In genomic region chr22:23800297-23801237, GRCh38 we compare ENCODE assay signal across 11 cellular contexts. TPM values are rescaled to one million over a fixed set of nuclear protein-coding genes. Genes with fewer than 3 reads are reported as not detected.
DNase-seq lines count a peak whose midpoint lies in the region; ATAC-seq and TF ChIP-seq lines count a peak whose summit lies in the region.
"Had no signal": no experiment of that assay in that cellular context is flagged by ENCODE, and none has a peak within 500 bp of the region (broad histone marks: within the 10 kb centered on the region; RNA-seq: fewer than 3 reads in every experiment).

No MANE protein-coding gene starts in this region.

- peak; percentile 61 for ATAC-seq in GM18502 (IDR thresholded peaks at IDR 0.05; ENCODE audit: poor library complexity, unreplicated experiment)
- peak; percentile 53 for ATAC-seq in GM21360 (IDR thresholded peaks at IDR 0.05; ENCODE audit: unreplicated experiment)
- peak; percentile 49 for ATAC-seq in HG03139 (IDR thresholded peaks at IDR 0.05; ENCODE audit: unreplicated experiment)
- no peak for ATAC-seq in SK-N-SH treated with all-trans-retinoic acid at 6 μM for 48 hours

- H3F3A ChIP-seq in MM.1S (ENCODE audit: insufficient read depth, low read length): no peaks in the 10 kb centered on the region

- H3K4me2 ChIP-seq in MM.1S (ENCODE audit: low read depth, low read length): no peak overlapping the region

- no peak overlapping the region for H3K4me3 Mint-ChIP-seq in endodermal cell

- H3K27ac Mint-ChIP-seq in endodermal cell: peak overlapping the region; percentile 27

- TF ChIP-seq CTCF in endodermal cell (conservative IDR thresholded peaks at IDR 0.05) (no peak), stomach (IDR thresholded peaks at IDR 0.05) (no peak), vagina (IDR thresholded peaks at IDR 0.05) (no peak), MM.1S (IDR thresholded peaks at IDR 0.05; ENCODE audit: low read length) (no peak)

- H3K4me3 ChIP-seq in endodermal cell (ENCODE audit: low read length) (no peak overlapping the region), stomach (no peak overlapping the region), vagina (no peak overlapping the region), MM.1S (ENCODE audit: low read length) (no peak overlapping the region)

- H3K9me3 ChIP-seq in endodermal cell (ENCODE audit: control insufficient read depth, low read length) (no peaks in the 10 kb centered on the region), stomach (no peaks in the 10 kb centered on the region), vagina (no peaks in the 10 kb centered on the region), MM.1S (replicated peaks; ENCODE audit: insufficient read depth, low read length) (no peaks in the 10 kb centered on the region)

- TF ChIP-seq POLR2A in stomach (IDR thresholded peaks at IDR 0.05): no peak
- no peak for TF ChIP-seq POLR2A in vagina (IDR thresholded peaks at IDR 0.05)

- H3K27me3 ChIP-seq in endodermal cell (ENCODE audit: control insufficient read depth, insufficient read depth, low read length, poor library complexity, severe bottlenecking) (no peaks in the 10 kb centered on the region), stomach (no peaks in the 10 kb centered on the region), vagina (no peaks in the 10 kb centered on the region), MM.1S (replicated peaks; ENCODE audit: insufficient read depth, low read length) (no peaks in the 10 kb centered on the region)

- H4K20me1 ChIP-seq in MM.1S (ENCODE audit: insufficient read depth, low read length): no peaks in the 10 kb centered on the region

- WGBS in endodermal cell (ENCODE audit: insufficient coverage in 1 of 2, insufficient read length in 1 of 2), 2 experiments: 91 to 95% methylated on average over 17 to 18 of the region's 18 CpGs
- WGBS in stomach, 5 donors: 91 to 96% (median 92%) methylated on average over 14 to 18 of the region's 18 CpGs

- no peak overlapping the region for H2AFZ ChIP-seq in MM.1S (ENCODE audit: low read length)

- intact Hi-C loops in stomach (cut with DNase I; ENCODE audit: low total_unique reads) (no loop called here), vagina (cut with DNase I) (no loop called here)

- H3K4me1 Mint-ChIP-seq in endodermal cell: peaks cover 20% of the 10 kb centered on the region

- TF ChIP-seq EP300 in stomach (IDR thresholded peaks at IDR 0.05): no peak

- H3K36me3 ChIP-seq in endodermal cell (ENCODE audit: control insufficient read depth, insufficient read depth, low read length): peaks cover 76% of the 10 kb centered on the region
- H3K36me3 ChIP-seq in stomach: peaks cover 77 to 99% (median 94%) of the 10 kb centered on the region in 4 donors
- H3K36me3 ChIP-seq in vagina: peaks cover 0 to 70% of the 10 kb centered on the region in 2 donors
- H3K36me3 ChIP-seq in MM.1S (replicated peaks; ENCODE audit: insufficient read depth, low read length): peaks cover 3% of the 10 kb centered on the region; the same call in 1 of the 2 replicates

- no peaks in the 10 kb centered on the region for H3K9me2 ChIP-seq in MM.1S (replicated peaks; ENCODE audit: insufficient read depth, low read length)

- no peaks in the 10 kb centered on the region for H3K27me3 Mint-ChIP-seq in endodermal cell (ENCODE audit: insufficient read depth)

- H3K9ac ChIP-seq in endodermal cell (ENCODE audit: extremely low read depth, low read length, poor library complexity, severe bottlenecking) (no peak overlapping the region), MM.1S (ENCODE audit: low read length) (no peak overlapping the region)

- H3K36me3 Mint-ChIP-seq in endodermal cell (ENCODE audit: low read depth): peaks cover 84% of the 10 kb centered on the region

- no peaks in the 10 kb centered on the region for H3K9me3 Mint-ChIP-seq in endodermal cell

- no peaks in the 10 kb centered on the region for H3K4me1 ChIP-seq in endodermal cell (ENCODE audit: control insufficient read depth, insufficient read depth, low read length)
- H3K4me1 ChIP-seq in stomach: no peaks in the 10 kb centered on the region
- H3K4me1 ChIP-seq in vagina: no peaks in the 10 kb centered on the region
- H3K4me1 ChIP-seq in MM.1S (ENCODE audit: low read length): peaks cover under 1% of the 10 kb centered on the region; the same call in 1 of the 2 replicates

- DNase-seq in endodermal cell (peak; percentile 25), stomach (no peak), vagina (ENCODE audit: extremely low spot score in 2 of 2) (no peak), MM.1S (no peak)
- DNase-seq: NCI-H187, RPMI8226, small intestine had no signal

- peaks cover 3% of the 10 kb centered on the region; the same call in 1 of the 2 replicates for H3K79me2 ChIP-seq in MM.1S (ENCODE audit: low read length)

- H3K27ac ChIP-seq in endodermal cell (ENCODE audit: low read depth, low read length): no peak overlapping the region
- H3K27ac ChIP-seq in stomach: no peak overlapping the region
- H3K27ac ChIP-seq in vagina: no peak overlapping the region
- H3K27ac ChIP-seq in MM.1S (ENCODE audit: low read length): no peak overlapping the region

TF ChIP-seq in SK-N-SH treated with all-trans-retinoic acid at 6 μM for 48 hours, 23 proteins besides CTCF, POLR2A, EP300 and RAD21 (continues in another document):
- no peak for TF ChIP-seq CSRNP3 (CRISPR knock-in tag; IDR thresholded peaks at IDR 0.05)
- no peak for TF ChIP-seq ISL1 (CRISPR knock-in tag; IDR thresholded peaks at IDR 0.05)
- no peak for TF ChIP-seq OSR1 (CRISPR knock-in tag; IDR thresholded peaks at IDR 0.05)
- no peak for TF ChIP-seq RARB (CRISPR knock-in tag; IDR thresholded peaks at IDR 0.05)
- TF ChIP-seq ZNF70 (CRISPR knock-in tag; IDR thresholded peaks at IDR 0.05): no peak
- TF ChIP-seq ZFP3 (CRISPR knock-in tag; IDR thresholded peaks at IDR 0.05): no peak
- no peak for TF ChIP-seq ARNTL (CRISPR knock-in tag; IDR thresholded peaks at IDR 0.05; ENCODE audit: borderline replicate concordance, low read depth)
- TF ChIP-seq ZNF565 (CRISPR knock-in tag; conservative IDR thresholded peaks at IDR 0.05; ENCODE audit: low read depth): no peak
- no peak for TF ChIP-seq TSHZ2 (CRISPR knock-in tag; IDR thresholded peaks at IDR 0.05)

RNA-seq across cellular contexts. Expression of gene SMARCB1, which starts 13.8 kb away (rescaled TPM):
- total RNA-seq in endodermal cell (100 to 1,000 TPM; 136 to 148 TPM), stomach (10 to 100 TPM; 13.4 to 74.6 (median 48.2) TPM), vagina (147 TPM)
- 201 TPM for polyA plus RNA-seq in endodermal cell (2013, experiment 1 of 2)
- 179 TPM for polyA plus RNA-seq in endodermal cell (2013, experiment 2 of 2)
- 10 to 100 TPM; 34.0 to 44.4 (median 37.2) TPM for polyA plus RNA-seq in stomach

RNA-seq across cellular contexts. Expression of gene MMP11, which starts 27.9 kb away (rescaled TPM):
- total RNA-seq in endodermal cell (10 to 100 TPM in 1 of 2 donors, 1 to 10 TPM in 1; 9.7 to 14.3 TPM), stomach (10 to 100 TPM in 1 of 5 donors, 1 to 10 TPM in 2, not detected in 2; 2.3 to 54.2 (median 5.3) TPM), vagina (6.4 TPM)
- 14.7 TPM for polyA plus RNA-seq in endodermal cell (2013, experiment 1 of 2)
- polyA plus RNA-seq in endodermal cell (2013, experiment 2 of 2): 14.5 TPM
- polyA plus RNA-seq in stomach: 1 to 10 TPM in 2 of 3 donors, under 1 TPM in 1; 0.50 to 2.0 (median 2.0) TPM

RNA-seq across cellular contexts. Expression of gene CHCHD10, which starts 32.8 kb away (rescaled TPM):
- 100 to 1,000 TPM in 1 of 2 donors, 10 to 100 TPM in 1; 76.1 to 103 TPM for total RNA-seq in endodermal cell
- polyA plus RNA-seq in endodermal cell (2013, experiment 1 of 2): 75.1 TPM
- polyA plus RNA-seq in endodermal cell (2013, experiment 2 of 2): 66.0 TPM
- 100 to 1,000 TPM in 1 of 5 donors, 10 to 100 TPM in 2, 1 to 10 TPM in 2; 5.8 to 589 (median 43.2) TPM for total RNA-seq in stomach
- polyA plus RNA-seq in stomach: 100 to 1,000 TPM; 159 to 204 (median 168) TPM
- 12.0 TPM for total RNA-seq in vagina

RNA-seq across cellular contexts. Expression of gene C22orf15, which starts 37.8 kb away (rescaled TPM):
- 1 to 10 TPM; 1.5 to 2.2 TPM for total RNA-seq in endodermal cell
- 2.7 TPM for polyA plus RNA-seq in endodermal cell (2013, experiment 1 of 2)
- polyA plus RNA-seq in endodermal cell (2013, experiment 2 of 2): 3.0 TPM
- not detected for total RNA-seq in stomach
- polyA plus RNA-seq in stomach: under 1 TPM in 1 of 3 donors, not detected in 2; 0.05 TPM
- not detected for total RNA-seq in vagina

RNA-seq across cellular contexts. Expression of gene DERL3, which starts 38.2 kb away (rescaled TPM):
- total RNA-seq in endodermal cell: 1 to 10 TPM; 6.3 to 7.6 TPM
- polyA plus RNA-seq in endodermal cell (2013, experiment 1 of 2): 8.1 TPM
- polyA plus RNA-seq in endodermal cell (2013, experiment 2 of 2): 7.7 TPM
- 10 to 100 TPM in 2 of 5 donors, 1 to 10 TPM in 2, under 1 TPM in 1; 0.45 to 24.1 (median 5.2) TPM for total RNA-seq in stomach
- 10 to 100 TPM in 1 of 3 donors, 1 to 10 TPM in 2; 6.2 to 24.5 (median 7.9) TPM for polyA plus RNA-seq in stomach
- 0.25 TPM for total RNA-seq in vagina
